17 cellular contexts compared by ENCODE assay signal in genomic region chr14:77482422-77482821, GRCh38. TPM values are rescaled to one million over a fixed set of nuclear protein-coding genes. Genes with fewer than 3 reads are reported as not detected.
DNase-seq lines count a peak whose midpoint lies in the region.
"Had no signal": no experiment of that assay in that cellular context is flagged by ENCODE, and none has a peak within 500 bp of the region (broad histone marks: within the 10 kb centered on the region; RNA-seq: fewer than 3 reads in every experiment).

No MANE protein-coding gene starts in this region.

- H3K14ac ChIP-seq in mesenchymal stem cell (ENCODE audit: low read length in 2 of 2) (no peak overlapping the region), neuronal stem cell (ENCODE audit: low read length) (no peak overlapping the region)

- no peak overlapping the region for H2BK15ac ChIP-seq in mesenchymal stem cell (ENCODE audit: low read depth, poor library complexity, severe bottlenecking)
- H2BK15ac ChIP-seq in neuronal stem cell (ENCODE audit: low read length): no peak overlapping the region

- 82% methylated on average over 8 of the region's 8 CpGs for WGBS in mesenchymal stem cell
- WGBS in neuronal stem cell (ENCODE audit: extremely low coverage in 2 of 2, insufficient read length in 2 of 2, insufficient replicate concordance in 1 of 2), 2 donors: no CpG with 5 or more reads among the region's 8 CpGs

- H2BK5ac ChIP-seq in mesenchymal stem cell (ENCODE audit: low read depth, low read length, poor library complexity, severe bottlenecking): no peak overlapping the region
- no peak overlapping the region for H2BK5ac ChIP-seq in neuronal stem cell (ENCODE audit: low read length)

- H3K9me3 ChIP-seq in BLaER1 (no peaks in the 10 kb centered on the region), mesenchymal stem cell (ENCODE audit: control insufficient read depth, low read length) (no peaks in the 10 kb centered on the region), neuronal stem cell (replicated peaks in 1 of 2; ENCODE audit: control insufficient read depth in 2 of 2, insufficient read depth in 1 of 2, low read depth in 1 of 2, low read length in 2 of 2) (no peaks in the 10 kb centered on the region)

- H3K36me3 ChIP-seq in BLaER1 (no peaks in the 10 kb centered on the region), mesenchymal stem cell (ENCODE audit: control insufficient read depth in 1 of 2, insufficient read depth in 2 of 2, low read depth in 1 of 2, low read length in 2 of 2) (no peaks in the 10 kb centered on the region), neuronal stem cell (replicated peaks in 1 of 2; ENCODE audit: control insufficient read depth in 2 of 2, insufficient read depth in 2 of 2, low read length in 2 of 2) (no peaks in the 10 kb centered on the region)

- peaks cover 46% of the 10 kb centered on the region for H3K4me1 ChIP-seq in BLaER1
- peaks cover 30% of the 10 kb centered on the region for H3K4me1 ChIP-seq in mesenchymal stem cell (ENCODE audit: control insufficient read depth, insufficient read depth, low read depth, low read length)
- peaks cover 0 to 4% of the 10 kb centered on the region in 2 donors for H3K4me1 ChIP-seq in neuronal stem cell (ENCODE audit: control insufficient read depth in 2 of 2, insufficient read depth in 1 of 2, low read depth in 1 of 2, low read length in 2 of 2)

- H3K23ac ChIP-seq in mesenchymal stem cell (ENCODE audit: low read length in 2 of 2): no peak overlapping the region
- H3K23ac ChIP-seq in neuronal stem cell (ENCODE audit: low read depth, low read length, poor library complexity): peak overlapping the region; percentile 10

- H2BK12ac ChIP-seq in mesenchymal stem cell (ENCODE audit: low read length in 2 of 2): no peak overlapping the region
- H2BK12ac ChIP-seq in neuronal stem cell (ENCODE audit: low read length): no peak overlapping the region

- H3K79me1 ChIP-seq in mesenchymal stem cell (replicated peaks; ENCODE audit: low read length, poor library complexity, severe bottlenecking): no peaks in the 10 kb centered on the region
- H3K79me1 ChIP-seq in neuronal stem cell (ENCODE audit: low read depth, low read length): peaks cover 2% of the 10 kb centered on the region

- H2AK5ac ChIP-seq in mesenchymal stem cell (ENCODE audit: low read length, severe bottlenecking) (peak overlapping the region; percentile 17), neuronal stem cell (ENCODE audit: low read depth, low read length) (no peak overlapping the region)

- H3K4ac ChIP-seq in mesenchymal stem cell (ENCODE audit: low read depth in 1 of 2, low read length in 2 of 2) (no peak overlapping the region), neuronal stem cell (ENCODE audit: low read length) (no peak overlapping the region)

- H3K9ac ChIP-seq in BLaER1 (no peak overlapping the region), mesenchymal stem cell (ENCODE audit: low read length) (no peak overlapping the region), neuronal stem cell (ENCODE audit: low read depth, low read length, poor library complexity) (no peak overlapping the region)
- H3K9ac ChIP-seq: GM23248 had no signal

- H2BK120ac ChIP-seq in mesenchymal stem cell (ENCODE audit: low read depth, low read length) (no peak overlapping the region), neuronal stem cell (ENCODE audit: low read depth, low read length) (no peak overlapping the region)

- H3K4me3 ChIP-seq in BLaER1 (no peak overlapping the region), mesenchymal stem cell (ENCODE audit: insufficient read depth in 1 of 2, low read depth in 1 of 2, low read length in 2 of 2) (no peak overlapping the region), neuronal stem cell (ENCODE audit: low read length in 2 of 2) (no peak overlapping the region)
- H3K4me3 ChIP-seq: GM12878, GM23248 had no signal

- DNase-seq in ELF-1 (ENCODE audit: low read depth, low spot score) (peak; percentile 15), mesenchymal stem cell (no peak), neuronal stem cell (ENCODE audit: low spot score) (no peak), RPMI8226 (no peak), GDM1 (lab: John Stamatoyannopoulos, UW) (no peak), activated gamma-delta T cell treated with Interleukin-2 at 50 U/mL for 16 hours (no peak), NCI-H187 (lab: John Stamatoyannopoulos, UW) (no peak)
- DNase-seq: C1 segment of cervical spinal cord; Calu3; CD4-positive, alpha-beta memory T cell; COR-L47; DMS53; DMS79 treated with DMSO at 0.1 percent for 48 hours; GM23248; H7 had no signal

- H3K27ac ChIP-seq in BLaER1 (no peak overlapping the region), mesenchymal stem cell (ENCODE audit: low read length, poor library complexity, severe bottlenecking) (no peak overlapping the region), neuronal stem cell (replicated peaks; ENCODE audit: low read length) (no peak overlapping the region)
- H3K27ac ChIP-seq: GM23248 had no signal

- H4K91ac ChIP-seq in mesenchymal stem cell (ENCODE audit: low read length): no peak overlapping the region
- no peak overlapping the region for H4K91ac ChIP-seq in neuronal stem cell (ENCODE audit: low read depth, low read length, poor library complexity)

- H4K20me1 ChIP-seq in BLaER1: no peaks in the 10 kb centered on the region; the same call in 1 of the 2 replicates

- H3K27me3 ChIP-seq in BLaER1 (no peaks in the 10 kb centered on the region), mesenchymal stem cell (ENCODE audit: control insufficient read depth in 1 of 2, insufficient read depth in 1 of 2, low read length in 2 of 2) (peaks cover 3 to 6% of the 10 kb centered on the region in 2 experiments), neuronal stem cell (ENCODE audit: control insufficient read depth in 3 of 3, insufficient read depth in 3 of 3, low read depth in 1 of 3, low read length in 3 of 3) (peaks cover 0 to 13% (median 0%) of the 10 kb centered on the region in 3 experiments)

- H4K8ac ChIP-seq in mesenchymal stem cell (ENCODE audit: low read length) (no peak overlapping the region), neuronal stem cell (ENCODE audit: low read depth, low read length) (no peak overlapping the region)

- H3K18ac ChIP-seq in mesenchymal stem cell (ENCODE audit: low read depth in 1 of 2, low read length in 2 of 2) (no peak overlapping the region), neuronal stem cell (ENCODE audit: low read length) (peak overlapping the region; percentile 76)

- no peak overlapping the region for H2AFZ ChIP-seq in mesenchymal stem cell (ENCODE audit: low read depth, low read length)
- H2AFZ ChIP-seq in neuronal stem cell (ENCODE audit: low read length): no peak overlapping the region
- H2AFZ ChIP-seq: GM23248 had no signal

- H3K4me2 ChIP-seq in BLaER1: peak overlapping the region; percentile 78
- H3K4me2 ChIP-seq in mesenchymal stem cell (ENCODE audit: low read length, poor library complexity, severe bottlenecking): no peak overlapping the region
- H3K4me2 ChIP-seq in neuronal stem cell (ENCODE audit: insufficient read depth, low read length, poor library complexity, severe bottlenecking): no peak overlapping the region

RNA-seq across cellular contexts. Expression of gene ISM2, which starts 16.2 kb away (rescaled TPM):
- polyA plus RNA-seq in mesenchymal stem cell (2013, experiment 1 of 2): not detected
- 0.03 TPM for polyA plus RNA-seq in mesenchymal stem cell (2013, experiment 2 of 2)
- polyA plus RNA-seq in neuronal stem cell (2013, experiment 1 of 2): 0.26 TPM
- 0.12 TPM for polyA plus RNA-seq in neuronal stem cell (2013, experiment 2 of 2)
- polyA plus RNA-seq: CD4-positive, alpha-beta memory T cell had no signal

RNA-seq across cellular contexts. Expression of gene AHSA1, which starts 24.5 kb away (rescaled TPM):
- polyA plus RNA-seq in mesenchymal stem cell (2013, experiment 1 of 2): 73.7 TPM
- 71.2 TPM for polyA plus RNA-seq in mesenchymal stem cell (2013, experiment 2 of 2)
- polyA plus RNA-seq in neuronal stem cell (2013, experiment 1 of 2): 74.9 TPM
- polyA plus RNA-seq in neuronal stem cell (2013, experiment 2 of 2): 74.9 TPM

RNA-seq across cellular contexts. Expression of gene VIPAS39, which starts 25.0 kb away (rescaled TPM):
- polyA plus RNA-seq in mesenchymal stem cell (2013, experiment 1 of 2): 20.5 TPM
- polyA plus RNA-seq in mesenchymal stem cell (2013, experiment 2 of 2): 19.9 TPM
- 20.4 TPM for polyA plus RNA-seq in neuronal stem cell (2013, experiment 1 of 2)
- polyA plus RNA-seq in neuronal stem cell (2013, experiment 2 of 2): 18.0 TPM

RNA-seq across cellular contexts. Expression of gene NOXRED1, which starts 59.1 kb away (rescaled TPM):
- 0.04 TPM for polyA plus RNA-seq in mesenchymal stem cell (2013, experiment 1 of 2)
- polyA plus RNA-seq in mesenchymal stem cell (2013, experiment 2 of 2): not detected
- polyA plus RNA-seq in neuronal stem cell (2013, experiment 1 of 2): 0.13 TPM
- polyA plus RNA-seq in neuronal stem cell (2013, experiment 2 of 2): 0.17 TPM
- polyA plus RNA-seq: CD4-positive, alpha-beta memory T cell had no signal
